8 cellular contexts compared by ENCODE assay signal in the genomic region with DNA sequence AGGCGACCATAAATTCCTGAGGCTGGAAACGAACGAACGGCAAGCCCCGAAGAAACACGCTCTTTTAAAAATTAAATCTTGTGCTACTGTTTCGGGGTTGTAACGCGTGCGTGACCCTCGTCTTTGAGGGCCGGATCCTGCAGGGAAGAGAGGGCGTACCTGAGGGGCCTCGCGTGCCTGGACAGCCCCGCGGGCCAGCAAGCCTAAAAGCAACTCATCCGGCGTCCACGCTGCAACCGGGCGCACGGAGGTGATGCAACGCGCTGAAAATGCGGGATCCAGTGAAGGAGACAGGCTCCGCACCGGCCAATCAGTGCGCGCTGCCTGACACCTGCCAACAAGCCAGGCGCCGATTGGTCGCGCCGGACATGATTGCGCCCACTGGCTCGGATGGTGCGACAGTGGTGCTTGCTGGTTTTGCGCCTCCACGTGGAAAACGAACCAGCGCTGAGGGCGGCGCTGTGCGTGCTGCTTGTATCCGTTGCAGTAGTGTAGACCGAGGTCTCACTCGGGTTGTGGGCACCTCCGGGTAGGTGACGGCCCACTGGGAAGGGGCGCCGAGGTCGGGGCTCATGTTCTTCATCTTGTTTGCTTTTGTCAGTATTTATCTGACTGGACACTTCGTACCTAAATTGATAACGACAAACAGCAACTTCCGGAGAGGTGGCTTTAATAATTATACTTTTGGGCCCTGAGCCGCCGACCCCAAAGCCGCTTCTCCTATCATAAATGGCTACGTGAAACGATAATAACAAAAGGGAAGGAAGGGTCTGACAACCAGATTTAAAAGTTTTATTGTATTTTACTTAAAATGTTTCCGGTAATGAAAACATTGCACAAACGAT. TPM values are rescaled to one million over a fixed set of nuclear protein-coding genes. Genes with fewer than 3 reads are reported as not detected.
A peak's percentile ranks its signal among the peaks of the same experiment; 100 is the strongest.
DNase-seq lines count a peak whose midpoint lies in the region; ATAC-seq, FAIRE-seq and TF ChIP-seq lines count a peak whose summit lies in the region.

Gene IARS1, minus strand, starts transcription at position 246 of the 845 bp plus-strand sequence. CDS start 4,278 bp downstream, outside the sequence.

- TSS peak; percentile 97 for BruUV-seq in IMR-90 (replicated peaks; lab: Mats Ljungman, UMichigan)
- BruUV-seq in OCI-LY7 (replicated peaks; lab: Mats Ljungman, UMichigan): TSS peak; percentile 97
- BruUV-seq in endothelial cell of umbilical vein (replicated peaks; lab: Mats Ljungman, UMichigan): TSS peak; percentile 89

- peak within 1 kb of the TSS; percentile 63 to 99 for H4K8ac ChIP-seq in IMR-90 (ENCODE audit: low read depth in 2 of 2, low read length in 2 of 2)

- H3K79me2 ChIP-seq in OCI-LY7 (ENCODE audit: insufficient read depth, low read depth, low read length) (peaks cover 84% of the 10 kb centered on the region), endothelial cell of umbilical vein (ENCODE audit: control insufficient read depth, insufficient read depth, low read length) (peaks cover 47% of the 10 kb centered on the region)

- H3K4me1 ChIP-seq in IMR-90 (ENCODE audit: control insufficient read depth, insufficient read depth, low read length) (peaks cover 6% of the 10 kb centered on the region), OCI-LY7 (ENCODE audit: insufficient read depth, low read length, poor library complexity, severe bottlenecking) (peaks cover 63% of the 10 kb centered on the region), endothelial cell of umbilical vein (ENCODE audit: control insufficient read depth, extremely low read depth, insufficient read depth, low read length) (peaks cover 23% of the 10 kb centered on the region)

- peak within 1 kb of the TSS; percentile 61 for H3K4me3 ChIP-seq in IMR-90 (ENCODE audit: insufficient read depth, low read depth, low read length)
- peak within 1 kb of the TSS; percentile 91 for H3K4me3 ChIP-seq in OCI-LY7 (ENCODE audit: low read depth, low read length, poor library complexity, severe bottlenecking)
- H3K4me3 ChIP-seq in endothelial cell of umbilical vein (replicated peaks in 1 of 3; ENCODE audit: insufficient read depth in 1 of 3, low read depth in 1 of 3, low read length in 3 of 3): peak within 1 kb of the TSS; percentile 76 to 98 (median 78)

- H3K23ac ChIP-seq in IMR-90 (ENCODE audit: low read depth, low read length): peak within 1 kb of the TSS; percentile 97

- peak within 1 kb of the TSS; percentile 71 for H2BK5ac ChIP-seq in IMR-90 (ENCODE audit: low read depth, low read length, poor library complexity, severe bottlenecking)

- TF ChIP-seq POLR2A in IMR-90 (IDR thresholded peaks at IDR 0.05; ENCODE audit: low read depth, low read length) (peak; percentile 83), endothelial cell of umbilical vein (IDR thresholded peaks at IDR 0.05; ENCODE audit: low read depth, low read length) (peak; percentile 97)

- peak within 1 kb of the TSS; percentile 82 for H4K5ac ChIP-seq in IMR-90 (ENCODE audit: low read depth, low read length)

- H2BK15ac ChIP-seq in IMR-90 (ENCODE audit: low read depth, low read length): peak within 1 kb of the TSS; percentile 29; the same call in 2 of the 3 replicates

- H4K20me1 ChIP-seq in IMR-90 (ENCODE audit: insufficient read depth, low read length): peaks cover 22% of the 10 kb centered on the region; the same call in 1 of the 2 replicates
- peaks cover 33% of the 10 kb centered on the region for H4K20me1 ChIP-seq in OCI-LY7 (ENCODE audit: insufficient read depth, low read length)
- H4K20me1 ChIP-seq in endothelial cell of umbilical vein (replicated peaks; ENCODE audit: control insufficient read depth, extremely low read depth, insufficient read depth, low read length): no peaks in the 10 kb centered on the region

- intact Hi-C loops in IMR-90 (cut with micrococcal nuclease) (loop anchor here (2.0 kb wide), 1 partner anchor 159 kb away; no protein-coding TSS in a partner anchor), OCI-LY7 (cut with micrococcal nuclease; ENCODE audit: unreplicated experiment) (loop anchor here (1.0 to 2.0 kb wide), 2 partner anchors 32 to 471 kb away; partner anchors contain the start of genes BICD2, CENPP and NOL8), endothelial cell of umbilical vein (cut with micrococcal nuclease) (loop anchor here (1.0 to 10.0 kb wide), 5 partner anchors 32 to 411 kb away; partner anchors contain the start of genes CENPP and NOL8)

- H3K14ac ChIP-seq in IMR-90 (replicated peaks; ENCODE audit: low read depth, low read length): peak within 1 kb of the TSS; percentile 98

- CTCF ChIA-PET in IMR-90 (lab: Yijun Ruan, JAX) (interaction anchor here (0.6 kb wide), 1 partner anchor 307 kb away, joined by 3 read pairs; no protein-coding TSS in a partner anchor), OCI-LY7 (lab: Charles Lee; ENCODE audit: unreplicated experiment) (no interaction called here), endothelial cell of umbilical vein (lab: Charles Lee) (no interaction called here)

- ATAC-seq in GM21528 (IDR thresholded peaks at IDR 0.05; ENCODE audit: low FRiP score, unreplicated experiment): peak; percentile 90
- peak; percentile 91 for ATAC-seq in IMR-90 (ENCODE audit: low read depth)

- peak within 1 kb of the TSS; percentile 52; the same call in 1 of the 2 replicates for H2BK20ac ChIP-seq in IMR-90 (ENCODE audit: low read depth, low read length)

- in situ Hi-C loops in IMR-90 (cut with MboI; ENCODE audit: low sequenced_read_pairs): loop anchor here (5.0 to 10.0 kb wide), 2 partner anchors 46 to 159 kb away; no protein-coding TSS in a partner anchor

- 1% methylated on average over 41 of the region's 63 CpGs; no CpG with 5 or more reads in 1 of the 2 experiments for WGBS in IMR-90 (ENCODE audit: extremely low coverage in 2 of 2, insufficient read length in 1 of 2), 2 experiments

- TF ChIP-seq RAD21 in IMR-90 (IDR thresholded peaks at IDR 0.05; ENCODE audit: low read length): no peak

- dilution Hi-C loops in IMR-90 (cut with HindIII; ENCODE audit: low sequenced_read_pairs, unreplicated experiment) (no loop called here), endothelial cell of umbilical vein (cut with MboI; ENCODE audit: extremely low pct_ligation_motif_present, low sequenced_read_pairs) (no loop called here)

- H2BK120ac ChIP-seq in IMR-90 (ENCODE audit: low read depth, low read length): peak within 1 kb of the TSS; percentile 83

- H3K79me1 ChIP-seq in IMR-90 (ENCODE audit: low read depth in 1 of 2, low read length in 2 of 2): peaks cover 0 to 29% of the 10 kb centered on the region in 2 experiments; a peak in 3 of 4 replicates

- FAIRE-seq in endothelial cell of umbilical vein (lab: Jason Lieb, UNC): peak; percentile 96

- H2AK5ac ChIP-seq in IMR-90 (ENCODE audit: low read depth, low read length): peak within 1 kb of the TSS; percentile 96

- H3K36me3 ChIP-seq in IMR-90 (ENCODE audit: control insufficient read depth, insufficient read depth, low read length) (peaks cover 5% of the 10 kb centered on the region), OCI-LY7 (ENCODE audit: insufficient read depth, low read length) (peaks cover 69% of the 10 kb centered on the region), endothelial cell of umbilical vein (ENCODE audit: control insufficient read depth in 2 of 2, extremely low read depth in 1 of 2, insufficient read depth in 2 of 2, low read length in 2 of 2) (peaks cover 3% of the 10 kb centered on the region in 2 experiments)

- DNase-seq in DMS153 (lab: John Stamatoyannopoulos, UW) (peak; percentile 97), IMR-90 (peak; percentile 98), OCI-LY7 (ENCODE audit: low spot score) (peak; percentile 98), activated T-cell treated with anti-CD3 and anti-CD28 coated beads for 1 hour (ENCODE audit: low read depth) (peak; percentile 99), endothelial cell of umbilical vein (ENCODE audit: low read depth, low spot score) (peak; percentile 99), midbrain (lab: John Stamatoyannopoulos, UW) (peak; percentile 98)
- peak; percentile 98 to 100 for DNase-seq in stimulated activated CD8-positive, alpha-beta memory T cell treated with anti-CD3 and anti-CD28 coated beads, Interleukin-2, amount 100 ng/mL, for 1 hour (ENCODE audit: low read depth in 2 of 2)

- H2AFZ ChIP-seq in IMR-90 (replicated peaks; ENCODE audit: low read length, poor library complexity) (peak within 1 kb of the TSS; percentile 91), OCI-LY7 (ENCODE audit: low read length) (peak within 1 kb of the TSS; percentile 64), endothelial cell of umbilical vein (ENCODE audit: low read depth, low read length) (peak within 1 kb of the TSS; percentile 69)

- H3K9me3 ChIP-seq in IMR-90 (ENCODE audit: control insufficient read depth, insufficient read depth, low read length): no peaks in the 10 kb centered on the region
- H3K9me3 ChIP-seq in OCI-LY7 (ENCODE audit: low read length): no peaks in the 10 kb centered on the region; the same call in 1 of the 2 replicates
- no peaks in the 10 kb centered on the region for H3K9me3 ChIP-seq in endothelial cell of umbilical vein (replicated peaks; ENCODE audit: control insufficient read depth, insufficient read depth, low read length)

- TF ChIP-seq CTCF in IMR-90 (conservative IDR thresholded peaks at IDR 0.05; ENCODE audit: low read depth, low read length) (peak; percentile 44), OCI-LY7 (conservative IDR thresholded peaks at IDR 0.05; ENCODE audit: low read length) (peak; percentile 66), endothelial cell of umbilical vein (IDR thresholded peaks at IDR 0.05; ENCODE audit: extremely low read depth in 1 of 2, insufficient read depth in 1 of 2, low read depth in 1 of 2, low read length in 2 of 2) (peak in 1 of 2 donors; percentile 40)

- peak within 1 kb of the TSS; percentile 99 for H3K56ac ChIP-seq in IMR-90 (ENCODE audit: extremely low read depth, insufficient read depth, low read length)

- H3K4me2 ChIP-seq in IMR-90 (ENCODE audit: low read depth, low read length) (peak within 1 kb of the TSS; percentile 99), OCI-LY7 (ENCODE audit: low read length) (peak within 1 kb of the TSS; percentile 92), endothelial cell of umbilical vein (ENCODE audit: insufficient read depth, low read length) (peak within 1 kb of the TSS; percentile 97)

- POLR2A ChIA-PET in IMR-90 (lab: Charles Lee; ENCODE audit: unreplicated experiment): no interaction called here
- POLR2A ChIA-PET in OCI-LY7 (lab: Charles Lee): no interaction called here
- POLR2A ChIA-PET in endothelial cell of umbilical vein (lab: Charles Lee): no interaction called here

- peaks cover 4% of the 10 kb centered on the region for H3K9me1 ChIP-seq in IMR-90 (ENCODE audit: insufficient read depth, low read length)
- no peaks in the 10 kb centered on the region for H3K9me1 ChIP-seq in endothelial cell of umbilical vein (replicated peaks; ENCODE audit: control insufficient read depth, extremely low read depth, insufficient read depth, low read length)

- no peaks in the 10 kb centered on the region for H3K27me3 ChIP-seq in IMR-90 (ENCODE audit: control insufficient read depth, insufficient read depth, low read length)
- no peaks in the 10 kb centered on the region for H3K27me3 ChIP-seq in endothelial cell of umbilical vein (ENCODE audit: control insufficient read depth in 2 of 2, insufficient read depth in 2 of 2, low read length in 2 of 2)

- H4K91ac ChIP-seq in IMR-90 (ENCODE audit: insufficient read depth, low read depth, low read length): peak within 1 kb of the TSS; percentile 99

- peak within 1 kb of the TSS; percentile 64 for H3K18ac ChIP-seq in IMR-90 (ENCODE audit: low read depth, low read length)

- H2AK9ac ChIP-seq in IMR-90 (replicated peaks; ENCODE audit: low read depth, low read length, poor library complexity): peak within 1 kb of the TSS; percentile 100

- H3K27ac ChIP-seq in IMR-90 (ENCODE audit: insufficient read depth, low read length): peak within 1 kb of the TSS; percentile 85
- H3K27ac ChIP-seq in OCI-LY7 (ENCODE audit: low read depth, low read length, poor library complexity, severe bottlenecking): peak within 1 kb of the TSS; percentile 92
- peak within 1 kb of the TSS; percentile 64 for H3K27ac ChIP-seq in endothelial cell of umbilical vein (ENCODE audit: insufficient read depth, low read depth, low read length)

- H3K9me2 ChIP-seq in OCI-LY7 (ENCODE audit: insufficient read depth, low read length): no peaks in the 10 kb centered on the region

- H3K9ac ChIP-seq in IMR-90 (ENCODE audit: low read depth, low read length) (peak within 1 kb of the TSS; percentile 87), endothelial cell of umbilical vein (replicated peaks; ENCODE audit: extremely low read depth, insufficient read depth, low read length) (peak within 1 kb of the TSS; percentile 92)

- H3K4ac ChIP-seq in IMR-90 (ENCODE audit: low read depth, low read length): peak within 1 kb of the TSS; percentile 99

RNA-seq across cellular contexts. Expression of gene IARS1, which starts in this region (rescaled TPM):
- total RNA-seq in IMR-90 (2012; rRNA removed): 383 and 414 TPM in 2 replicates
- 64.1 and 85.3 TPM in 2 replicates for polyA plus RNA-seq in IMR-90 (2012; rRNA removed)
- polyA plus RNA-seq in IMR-90 (2012; cell fraction: cytosol; rRNA removed): 24.0 and 35.8 TPM in 2 replicates
- polyA plus RNA-seq in IMR-90 (2012; cell fraction: nucleus; rRNA removed; ENCODE audit: low replicate concordance): 24.1 and 176 TPM in 2 replicates
- 352 and 392 TPM in 2 replicates for total RNA-seq in OCI-LY7 (2014; rRNA removed; shearing (Covaris generic))
- total RNA-seq in OCI-LY7 (2022): 330 and 336 TPM in 2 replicates
- 130 and 132 TPM in 2 replicates for total RNA-seq in endothelial cell of umbilical vein
- polyA plus RNA-seq in endothelial cell of umbilical vein: 25.0 and 32.8 TPM in 2 replicates
- polyA plus RNA-seq in endothelial cell of umbilical vein (2011; cell fraction: cytosol; rRNA removed): 45.8 and 47.2 TPM in 2 replicates
- polyA plus RNA-seq in endothelial cell of umbilical vein (2011; cell fraction: nucleus; rRNA removed): 114 and 123 TPM in 2 replicates
- 93.9 and 138 TPM in 2 replicates for polyA plus RNA-seq in endothelial cell of umbilical vein (2012)
- polyA minus RNA-seq in endothelial cell of umbilical vein: 93.5 and 131 TPM in 2 replicates
- 107 TPM for polyA minus RNA-seq in endothelial cell of umbilical vein (2011; cell fraction: cytosol; rRNA and poly(A)+ RNA removed)
- polyA minus RNA-seq in endothelial cell of umbilical vein (2011; cell fraction: nucleus; rRNA and poly(A)+ RNA removed): 115 and 173 TPM in 2 replicates

Comparison
In these comparisons a context has a peak if more than half of its experiments do, and no peak if none do; other contexts are left out.
1. Peak in every context shown above with its lines: DNase-seq, ATAC-seq, H3K4me3 ChIP-seq and H3K27ac ChIP-seq.